8 cellular contexts compared by ENCODE assay signal in the genomic region with DNA sequence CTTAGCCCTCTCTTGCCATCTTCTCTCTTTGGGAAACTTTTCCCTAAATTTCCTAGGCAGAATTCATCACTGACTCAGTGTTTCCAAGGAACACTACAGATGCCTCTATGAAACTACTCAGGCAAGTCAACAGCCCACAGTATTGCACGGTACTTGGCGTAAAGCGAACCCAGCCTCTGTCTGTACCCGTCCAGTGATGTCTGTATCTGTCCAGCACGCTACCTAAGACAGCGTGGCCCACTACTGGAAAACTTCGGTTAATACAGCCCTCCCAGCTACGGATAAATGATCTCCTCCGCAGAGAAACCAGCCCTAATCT. TPM values are rescaled to one million over a fixed set of nuclear protein-coding genes. Genes with fewer than 3 reads are reported as not detected.
DNase-seq lines count a peak whose midpoint lies in the region; ATAC-seq and TF ChIP-seq lines count a peak whose summit lies in the region.

No MANE protein-coding gene starts in this region.

- no peaks in the 10 kb centered on the region for H3K4me1 ChIP-seq in rectal smooth muscle tissue (ENCODE audit: control insufficient read depth, insufficient read depth, low read length)

- H3K36me3 Mint-ChIP-seq in T-helper 2 cell treated with Interferon-gamma antibody and Interleukin-4, amounts not matched to agents 5 μg/mL and 100 μg/mL, for 36 hours (ENCODE audit: low read depth), result peaks cover 2% of the 10 kb centered on the region

- peak; percentile 16 for ATAC-seq in HG03097 (IDR thresholded peaks at IDR 0.05; ENCODE audit: low FRiP score, unreplicated experiment)
- peak; percentile 52 for ATAC-seq in Right ventricle myocardium superior (ENCODE audit: poor library complexity)

- TF ChIP-seq CTCF in WI38 (IDR thresholded peaks at IDR 0.05; ENCODE audit: low read depth, low read length), result no peak

- peaks cover 25% of the 10 kb centered on the region for H3K4me1 Mint-ChIP-seq in T-helper 2 cell treated with Interferon-gamma antibody and Interleukin-4, amounts not matched to agents 5 μg/mL and 100 μg/mL, for 36 hours (ENCODE audit: low read depth)

- peak overlapping the region; percentile 99 for H3K4me3 Mint-ChIP-seq in T-helper 2 cell treated with Interferon-gamma antibody and Interleukin-4, amounts not matched to agents 5 μg/mL and 100 μg/mL, for 36 hours

- intact Hi-C loops in Right ventricle myocardium superior (cut with DNase I), result no loop called here

- H3K27ac ChIP-seq in rectal smooth muscle tissue (ENCODE audit: low read depth, low read length), result peak overlapping the region; percentile 82

- H3K9ac ChIP-seq in rectal smooth muscle tissue (ENCODE audit: low read length), result peak overlapping the region; percentile 95

- H3K9me3 Mint-ChIP-seq in T-helper 2 cell treated with Interferon-gamma antibody and Interleukin-4, amounts not matched to agents 5 μg/mL and 100 μg/mL, for 36 hours, result no peaks in the 10 kb centered on the region

- no peak for DNase-seq in T-helper 2 cell treated with Interferon-gamma antibody and Interleukin-4, amounts not matched to agents 5 μg/mL and 100 μg/mL, for 36 hours (ENCODE audit: low spot score)
- DNase-seq in T-helper 2 cell, result no peak
- no peak for DNase-seq in Right ventricle myocardium superior
- DNase-seq in HCEC 1CT, result no peak
- DNase-seq in iPS-NIHi7 (ENCODE audit: extremely low spot score), result no peak

- H3K4me3 ChIP-seq in WI38 (ENCODE audit: low read depth, low read length) (peak overlapping the region; percentile 100), rectal smooth muscle tissue (ENCODE audit: low read length) (peak overlapping the region; percentile 100)

- H3K36me3 ChIP-seq in rectal smooth muscle tissue (ENCODE audit: control insufficient read depth, insufficient read depth, low read length), result peaks cover 4% of the 10 kb centered on the region

- H3K27me3 ChIP-seq in rectal smooth muscle tissue (ENCODE audit: control insufficient read depth, insufficient read depth, low read length), result no peaks in the 10 kb centered on the region

- H3K27me3 Mint-ChIP-seq in T-helper 2 cell treated with Interferon-gamma antibody and Interleukin-4, amounts not matched to agents 5 μg/mL and 100 μg/mL, for 36 hours (ENCODE audit: low read depth), result no peaks in the 10 kb centered on the region

- H3K27ac Mint-ChIP-seq in T-helper 2 cell treated with Interferon-gamma antibody and Interleukin-4, amounts not matched to agents 5 μg/mL and 100 μg/mL, for 36 hours, result peak overlapping the region; percentile 97

RNA-seq across cellular contexts. Expression of a gene that starts 0.5 kb away (rescaled TPM):
- 25.2 TPM for total RNA-seq in Right ventricle myocardium superior

RNA-seq across cellular contexts. Expression of a gene that starts 34.6 kb away (rescaled TPM):
- 79.9 TPM for total RNA-seq in Right ventricle myocardium superior

RNA-seq across cellular contexts. Expression of a gene that starts 41.2 kb away (rescaled TPM):
- not detected for total RNA-seq in Right ventricle myocardium superior
